Comparison of ENCODE assay signal across 26 cellular contexts in genomic region chr2:228624708-228625107, GRCh38.
"Had no signal": no experiment of that assay in that cellular context is flagged by ENCODE, and none has a peak within 500 bp of the region (broad histone marks: within the 10 kb centered on the region; RNA-seq: fewer than 3 reads in every experiment).

No MANE protein-coding gene starts in this region.

- H3K4me1 ChIP-seq: neural progenitor cell, parathyroid adenoma, psoas muscle, right lobe of liver, spleen, stomach, thyroid gland, tibial nerve, upper lobe of left lung, vagina had no signal

- ATAC-seq: naive thymus-derived CD4-positive, alpha-beta T cell; natural killer cell; psoas muscle; right cardiac atrium; right lobe of liver; stimulated activated effector memory CD8-positive, alpha-beta T cell treated with anti-CD3 and anti-CD28 coated beads, Interleukin-12 subunit alpha, Interleukin-12 subunit beta, amount 100 ng/mL, for 72 hours; stimulated activated naive B cell treated with anti-CD40 and anti-IgM and Interleukin-4, amounts not matched to agents 10 μg/mL and 1 μg/mL and 100 μg/mL, for 72 hours had no signal

- H3K4me3 ChIP-seq: neural progenitor cell, ovary, psoas muscle, right lobe of liver, skin epidermis, smooth muscle cell, spleen, stomach, thoracic aorta, thyroid gland, tibial nerve, upper lobe of left lung, vagina had no signal

- H3K9me3 ChIP-seq: ovary, psoas muscle, right lobe of liver, stomach, thoracic aorta, thyroid gland, tibial nerve, upper lobe of left lung, vagina had no signal

- H3K27me3 ChIP-seq: neural progenitor cell, ovary, right lobe of liver, spleen, stomach, thyroid gland, tibial nerve, upper lobe of left lung, vagina had no signal

- H3K36me3 ChIP-seq: neural progenitor cell, ovary, right lobe of liver, spleen, stomach, thoracic aorta, thyroid gland, tibial nerve, upper lobe of left lung, vagina had no signal

- DNase-seq: naive thymus-derived CD4-positive, alpha-beta T cell; natural killer cell; occipital lobe; ovary; posterior cingulate gyrus; psoas muscle; right cardiac atrium; right lobe of liver; spleen; stimulated activated CD4-positive, alpha-beta T cell treated with anti-CD3 and anti-CD28 coated beads, Interleukin-12 subunit alpha, Interleukin-12 subunit beta, amount 100 ng/mL, for 4 hours; stimulated activated CD4-positive, alpha-beta T cell treated with anti-CD3 and anti-CD28 coated beads, Interleukin-1b, Interleukin-23, amount 100 ng/mL, for 48 hours; stimulated activated CD4-positive, alpha-beta T cell treated with anti-CD3 and anti-CD28 coated beads, Interleukin-4, amount 100 ng/mL, for 24 hours; stimulated activated naive B cell treated with anti-CD40 and anti-IgM and Interleukin-4, amounts not matched to agents 10 μg/mL and 1 μg/mL and 100 μg/mL, for 72 hours; stimulated activated naive CD4-positive, alpha-beta T cell treated with Interleukin-2 at 50 U/mL for 16 hours; stomach; thyroid gland; trophoblast cell; upper lobe of left lung had no signal

- H3K9ac ChIP-seq: neural progenitor cell, parathyroid adenoma had no signal
